Comparison of ENCODE assay signal across 8 cellular contexts in genomic region chr17:56786989-56787482, GRCh38. TPM values are rescaled to one million over a fixed set of nuclear protein-coding genes. Genes with fewer than 3 reads are reported as not detected.
DNase-seq lines count a peak whose midpoint lies in the region; ATAC-seq and TF ChIP-seq lines count a peak whose summit lies in the region.

No MANE protein-coding gene starts in this region.

- peaks cover 1% of the 10 kb centered on the region for H3K27me3 Mint-ChIP-seq in stimulated activated naive CD8-positive, alpha-beta T cell treated with anti-CD3 and anti-CD28 coated beads, Interleukin-15, amount 100 ng/mL, for 72 hours

- intact Hi-C loops in right lobe of liver (cut with DNase I), result no loop called here
- intact Hi-C loops in posterior vena cava (cut with DNase I), result no loop called here

- no peak overlapping the region for H3K27ac ChIP-seq in right lobe of liver

- no peaks in the 10 kb centered on the region for H3K4me1 ChIP-seq in right lobe of liver

- H3K4me1 Mint-ChIP-seq in stimulated activated naive CD8-positive, alpha-beta T cell treated with anti-CD3 and anti-CD28 coated beads, Interleukin-15, amount 100 ng/mL, for 72 hours, result peaks cover 51% of the 10 kb centered on the region

- ATAC-seq in GM18858 (IDR thresholded peaks at IDR 0.05; ENCODE audit: unreplicated experiment), result peak; percentile 81
- peak; percentile 72 for ATAC-seq in HG02943 (IDR thresholded peaks at IDR 0.05; ENCODE audit: low read depth, unreplicated experiment)
- ATAC-seq in right lobe of liver, result peak; percentile 50 to 74 (median 62)
- ATAC-seq in stimulated activated naive CD8-positive, alpha-beta T cell treated with anti-CD3 and anti-CD28 coated beads, Interleukin-15, amount 100 ng/mL, for 72 hours, result peak; percentile 100

- no peaks in the 10 kb centered on the region for H3K9me3 ChIP-seq in right lobe of liver

- H3K9me3 Mint-ChIP-seq in stimulated activated naive CD8-positive, alpha-beta T cell treated with anti-CD3 and anti-CD28 coated beads, Interleukin-15, amount 100 ng/mL, for 72 hours, result peaks cover under 1 to 10% of the 10 kb centered on the region in 2 donors

- H3K4me3 ChIP-seq in right lobe of liver, result no peak overlapping the region

- H3K27ac Mint-ChIP-seq in stimulated activated naive CD8-positive, alpha-beta T cell treated with anti-CD3 and anti-CD28 coated beads, Interleukin-15, amount 100 ng/mL, for 72 hours, result peak overlapping the region; percentile 99

- DNase-seq in OCI-M1 (lab: John Stamatoyannopoulos, UW), result peak; percentile 83
- peak; percentile 38 for DNase-seq in activated T-helper 9 cell treated with anti-CD3 and anti-CD28 coated beads, Interleukin-2, amount 50 U/mL, for 16 hours (ENCODE audit: low read depth)
- no peak for DNase-seq in right lobe of liver
- DNase-seq in stimulated activated naive CD8-positive, alpha-beta T cell treated with anti-CD3 and anti-CD28 coated beads, Interleukin-15, amount 100 ng/mL, for 72 hours, result peak; percentile 67 to 86
- no peak for DNase-seq in posterior vena cava (ENCODE audit: low spot score)
- DNase-seq in NCI-H1694 (lab: John Stamatoyannopoulos, UW), result no peak

- no peaks in the 10 kb centered on the region for H3K27me3 ChIP-seq in right lobe of liver

- no peak for TF ChIP-seq CTCF in right lobe of liver (IDR thresholded peaks at IDR 0.05)

- H3K36me3 ChIP-seq in right lobe of liver, result no peaks in the 10 kb centered on the region

- 26% methylated on average over 7 of the region's 7 CpGs for WGBS in right lobe of liver (ENCODE audit: insufficient coverage, low coverage, low lambda C conversion rate, missing lambda C conversion rate)

- peak overlapping the region; percentile 75 for H3K4me3 Mint-ChIP-seq in stimulated activated naive CD8-positive, alpha-beta T cell treated with anti-CD3 and anti-CD28 coated beads, Interleukin-15, amount 100 ng/mL, for 72 hours

- TF ChIP-seq POLR2A in right lobe of liver (IDR thresholded peaks at IDR 0.05), result no peak

RNA-seq across cellular contexts. Expression of gene C17orf67, which starts 46.7 kb away (rescaled TPM):
- total RNA-seq in right lobe of liver (1 to 10 TPM in 1 of 6 experiments, under 1 TPM in 5; 0.31 to 1.1 (median 0.78) TPM), posterior vena cava (1 to 10 TPM; 2.1 to 2.7 TPM)

RNA-seq across cellular contexts. Expression of gene DGKE, which starts 46.9 kb away (rescaled TPM):
- total RNA-seq in right lobe of liver, result 10 to 100 TPM in 1 of 6 experiments, 1 to 10 TPM in 5; 2.2 to 10.4 (median 3.4) TPM
- total RNA-seq in posterior vena cava, result 1 to 10 TPM; 7.6 to 9.8 TPM

Comparison
In these comparisons a context has a peak if more than half of its experiments do, and no peak if none do; other contexts are left out.
1. DNase-seq: peak in OCI-M1 (single experiment), activated T-helper 9 cell treated with anti-CD3 and anti-CD28 coated beads, Interleukin-2, amount 50 U/mL, for 16 hours (single experiment) and stimulated activated naive CD8-positive, alpha-beta T cell treated with anti-CD3 and anti-CD28 coated beads, Interleukin-15, amount 100 ng/mL, for 72 hours (2 of 2); none in right lobe of liver (0 of 3), posterior vena cava (single experiment) and NCI-H1694 (single experiment).
2. Peak in every context shown above with its lines, with median percentiles within 50 percentile points of each other: ATAC-seq.